Comparison of ENCODE assay signal across 21 cellular contexts in the genomic region with DNA sequence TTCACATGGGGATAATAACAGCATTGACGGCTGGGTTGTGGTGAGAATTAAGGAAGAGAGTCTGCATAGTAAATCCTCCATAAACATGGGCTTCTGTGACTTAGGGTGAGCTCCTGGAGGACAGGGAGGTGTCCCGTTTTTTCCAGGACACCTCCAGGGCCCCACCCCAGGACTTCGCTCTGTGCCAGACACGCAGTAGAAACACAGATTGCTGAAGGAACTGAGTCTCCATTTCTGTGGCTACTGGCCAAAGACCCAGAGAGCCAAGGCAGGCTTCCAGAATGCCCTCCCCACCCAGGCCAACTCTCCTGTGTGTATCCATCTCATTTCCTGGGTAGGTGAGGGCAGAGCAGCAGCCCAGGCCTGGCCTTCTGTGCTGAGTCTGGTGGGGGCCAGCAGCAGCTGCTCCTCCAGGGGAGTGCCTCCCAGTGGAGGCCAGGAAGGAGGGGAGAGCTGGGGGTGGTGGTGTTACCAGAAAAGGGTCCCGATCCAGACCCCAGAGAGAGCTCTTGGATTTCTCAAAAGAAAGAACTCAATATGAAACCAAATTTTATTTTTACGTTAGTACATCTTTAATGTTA. TPM values are rescaled to one million over a fixed set of nuclear protein-coding genes. Genes with fewer than 3 reads are reported as not detected.
DNase-seq lines count a peak whose midpoint lies in the region; ATAC-seq and TF ChIP-seq lines count a peak whose summit lies in the region.
"Had no signal": no experiment of that assay in that cellular context is flagged by ENCODE, and none has a peak within 500 bp of the region (broad histone marks: within the 10 kb centered on the region; RNA-seq: fewer than 3 reads in every experiment).

No MANE protein-coding gene starts in this region.

- TF ChIP-seq CTCF in right atrium auricular region (IDR thresholded peaks at IDR 0.05), result no peak

- in situ Hi-C loops in G401 (cut with HindIII; ENCODE audit: low sequenced_read_pairs), result no loop called here

- no peaks in the 10 kb centered on the region for H3K27me3 ChIP-seq in right atrium auricular region

- no peak overlapping the region for H3K4me3 ChIP-seq in right atrium auricular region
- H3K4me3 ChIP-seq: K562 had no signal

- intact Hi-C loops in Right ventricle myocardium superior (cut with DNase I), result no loop called here
- intact Hi-C loops in posterior vena cava (cut with DNase I), result no loop called here

- H3K27ac ChIP-seq in right atrium auricular region, result no peak overlapping the region

- no peaks in the 10 kb centered on the region for H3K36me3 ChIP-seq in right atrium auricular region
- H3K36me3 ChIP-seq: BE2C had no signal

- ATAC-seq in Right ventricle myocardium superior (ENCODE audit: poor library complexity), result no peak
- ATAC-seq: HCT116, K562 had no signal

- peaks cover 0 to 4% of the 10 kb centered on the region in 2 donors for H3K9me3 ChIP-seq in right atrium auricular region
- H3K9me3 ChIP-seq: BE2C, Caco-2 had no signal

- DNase-seq in right atrium auricular region (ENCODE audit: low spot score), result peak; percentile 42
- DNase-seq in Right ventricle myocardium superior, result no peak
- peak; percentile 71 for DNase-seq in mesenteric fat pad (ENCODE audit: low spot score)
- peak; percentile 59 for DNase-seq in posterior vena cava (ENCODE audit: low spot score)
- DNase-seq in G401 (ENCODE audit: low spot score), result no peak
- DNase-seq in islet precursor cell, result no peak
- DNase-seq in NCI-H187 (lab: John Stamatoyannopoulos, UW), result no peak
- DNase-seq: ACHN; BE2C; C1 segment of cervical spinal cord; Caco-2; CD4-positive, CD25-positive, alpha-beta regulatory T cell; DMS53; DND-41; EL; GOT3; H7; HFFc6; IMR-90 had no signal

- no peaks in the 10 kb centered on the region for H3K4me1 ChIP-seq in right atrium auricular region
- H3K4me1 ChIP-seq: BE2C, Caco-2 had no signal

RNA-seq across cellular contexts. Expression of a gene that starts 9.5 kb away (rescaled TPM):
- total RNA-seq in right atrium auricular region (not detected), Right ventricle myocardium superior (not detected), mesenteric fat pad (not detected), posterior vena cava (not detected)
- not detected in 2 replicates for total RNA-seq in G401 (2014; rRNA removed; shearing (Covaris generic))
- total RNA-seq: Caco-2; CD4-positive, CD25-positive, alpha-beta regulatory T cell; H7; HFFc6; IMR-90; K562 had no signal

Comparison
In these comparisons a context has a peak if more than half of its experiments do, and no peak if none do; other contexts are left out.
1. DNase-seq: peak in right atrium auricular region (single experiment), mesenteric fat pad (single experiment) and posterior vena cava (single experiment); none in Right ventricle myocardium superior (single experiment), G401 (single experiment), islet precursor cell (single experiment) and NCI-H187 (0 of 2).